ENCODE assay signal across 34 cellular contexts in genomic region chr2:78457269-78457668, GRCh38.
"Had no signal": no experiment of that assay in that cellular context is flagged by ENCODE, and none has a peak within 500 bp of the region (broad histone marks: within the 10 kb centered on the region; RNA-seq: fewer than 3 reads in every experiment).

No MANE protein-coding gene starts in this region.

- H3K36me3 ChIP-seq: adrenal gland, ascending aorta, brain microvascular endothelial cell, breast epithelium, cardiac muscle cell had no signal

- ATAC-seq: activated naive CD4-positive, alpha-beta T cell treated with anti-CD3 and anti-CD28 coated beads, Interleukin-2, amount 50 U/mL, for 72 hours; activated naive CD8-positive, alpha-beta T cell treated with anti-CD3 and anti-CD28 coated beads, Interleukin-2, amount 50 U/mL, for 24 hours; activated T-cell treated with anti-CD3 and anti-CD28 coated beads, Interleukin-2, amount 50 U/mL, for 4 hours; activated T-cell treated with anti-CD3 and anti-CD28 coated beads, Interleukin-2, amount 50 U/mL, for 72 hours; activated T-helper 17 cell treated with anti-CD3 and anti-CD28 coated beads, Interleukin-2, amount 50 U/mL, for 72 hours; body of pancreas had no signal

- H3K9me3 ChIP-seq: adrenal gland, ascending aorta, body of pancreas, breast epithelium had no signal

- FAIRE-seq: astrocyte, bronchial epithelial cell had no signal

- H3K27ac ChIP-seq: adrenal gland, ascending aorta, body of pancreas, brain microvascular endothelial cell, breast epithelium, cardiac muscle cell had no signal

- H3K27me3 ChIP-seq: adrenal gland, ascending aorta, body of pancreas, brain microvascular endothelial cell, breast epithelium, cardiac muscle cell had no signal

- DNase-seq: activated effector memory CD4-positive, alpha-beta T cell treated with anti-CD3 and anti-CD28 coated beads, Interleukin-2, amount 50 U/mL, for 16 hours; activated effector memory CD4-positive, alpha-beta T cell treated with Interleukin-2 at 50 U/mL for 16 hours; activated gamma-delta T cell; activated gamma-delta T cell treated with Interleukin-2 at 50 U/mL for 16 hours; activated naive CD4-positive, alpha-beta T cell; activated naive CD4-positive, alpha-beta T cell treated with anti-CD3 and anti-CD28 coated beads for 36 hours; activated naive CD4-positive, alpha-beta T cell treated with anti-CD3 and anti-CD28 coated beads, Interleukin-2, amount 10 ng/mL, durations not matched to agents 7 days and 5 days; activated naive CD4-positive, alpha-beta T cell treated with anti-CD3 and anti-CD28 coated beads, Interleukin-2, amount 50 U/mL, for 16 hours; activated naive CD4-positive, alpha-beta T cell treated with Interleukin-2 at 50 U/mL for 16 hours; activated naive CD8-positive, alpha-beta T cell treated with anti-CD3 and anti-CD28 coated beads for 36 hours; activated naive CD8-positive, alpha-beta T cell treated with anti-CD3 and anti-CD28 coated beads, Interleukin-2, amount 10 ng/mL, durations not matched to agents 7 days and 5 days; activated naive CD8-positive, alpha-beta T cell treated with anti-CD3 and anti-CD28 coated beads, Interleukin-2, amount 50 U/mL, for 24 hours; activated T-cell treated with anti-CD3 and anti-CD28 coated beads, Interleukin-2, amount 50 U/mL, for 1 hour; activated T-cell treated with anti-CD3 and anti-CD28 coated beads, Interleukin-2, amount 50 U/mL, for 24 hours; activated T-cell treated with anti-CD3 and anti-CD28 coated beads, Interleukin-2, amount 50 U/mL, for 4 hours; activated T-cell treated with anti-CD3 and anti-CD28 coated beads, Interleukin-2, amount 50 U/mL, for 48 hours; activated T-cell treated with anti-CD3 and anti-CD28 coated beads, Interleukin-2, amount 50 U/mL, for 72 hours; adrenal gland; amniotic stem cell; amygdala; anterior cingulate cortex; aorta; body of pancreas; brain microvascular endothelial cell; caudate nucleus; central memory CD4-positive, alpha-beta T cell; cerebellar nuclear complex had no signal

- H3K4me1 ChIP-seq: adrenal gland, ascending aorta, body of pancreas, breast epithelium had no signal

- H3K4me3 ChIP-seq: adrenal gland, ascending aorta, body of pancreas, breast epithelium, cardiac muscle cell had no signal
